In the genomic region with DNA sequence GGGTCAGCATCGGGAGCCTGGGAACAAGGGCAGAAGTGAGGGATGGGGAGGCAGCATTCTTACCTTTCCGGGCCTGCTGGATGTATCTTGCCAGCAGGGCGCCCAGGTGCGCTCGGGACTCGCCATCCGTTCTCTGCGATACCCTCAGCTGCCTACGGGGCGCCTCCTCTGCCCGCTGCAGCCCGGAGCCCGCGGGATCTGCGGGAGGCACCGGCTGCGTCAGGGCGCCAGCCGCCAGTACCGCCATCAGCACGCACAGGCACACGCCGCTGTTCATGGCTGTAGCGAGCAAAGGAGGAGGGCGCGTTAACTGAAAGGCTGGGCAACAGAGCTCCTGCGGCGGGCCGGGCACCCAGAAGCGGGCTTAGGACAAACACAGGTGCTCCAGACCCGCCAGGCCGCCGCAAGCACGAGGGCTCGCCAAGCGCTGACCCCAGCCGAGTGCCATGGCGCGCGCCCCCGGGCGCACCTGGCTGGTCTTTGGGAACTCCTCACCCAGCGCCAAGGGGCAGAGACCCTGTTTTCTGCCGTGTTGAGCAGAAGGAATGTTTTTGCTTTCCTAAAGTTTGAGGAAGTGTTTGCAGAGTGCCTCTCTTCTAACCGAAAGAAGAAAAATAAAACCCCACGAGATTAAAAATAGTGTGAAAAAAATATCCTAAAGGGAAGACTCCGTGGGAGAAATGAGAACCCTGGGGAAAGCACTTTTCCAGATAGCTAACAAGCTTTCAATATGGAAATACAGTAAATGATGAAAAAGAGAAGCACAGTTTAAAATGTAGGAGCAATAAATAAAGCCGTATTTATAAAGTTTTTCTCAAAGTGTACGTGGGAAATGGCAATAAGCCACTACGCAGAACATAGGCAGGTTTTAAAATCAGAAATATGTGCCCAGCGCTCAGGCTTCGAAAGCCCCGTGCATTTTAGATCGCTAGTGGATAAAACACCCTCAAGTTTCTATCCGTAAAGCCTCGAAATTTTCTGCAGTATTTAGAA, we compare ENCODE assay signal across 11 cellular contexts. TPM values are rescaled to one million over a fixed set of nuclear protein-coding genes. Genes with fewer than 3 reads are reported as not detected.
DNase-seq lines count a peak whose midpoint lies in the region; ATAC-seq and TF ChIP-seq lines count a peak whose summit lies in the region.
"Had no signal": no experiment of that assay in that cellular context is flagged by ENCODE, and none has a peak within 500 bp of the region (broad histone marks: within the 10 kb centered on the region; RNA-seq: fewer than 3 reads in every experiment).

No MANE protein-coding gene starts in this region.

- H3K36me3 ChIP-seq in cardiac muscle cell (no peaks in the 10 kb centered on the region), smooth muscle cell (ENCODE audit: low read depth) (no peaks in the 10 kb centered on the region)
- H3K36me3 ChIP-seq: SJCRH30 had no signal

- no peaks in the 10 kb centered on the region for H3K36me3 Mint-ChIP-seq in activated T-cell treated with anti-CD3 and anti-CD28 coated beads, Interleukin-2, amount 50 U/mL, for 24 hours (ENCODE audit: low read depth)

- peaks cover 67% of the 10 kb centered on the region for H3K27me3 ChIP-seq in cardiac muscle cell
- H3K27me3 ChIP-seq in smooth muscle cell (ENCODE audit: low read depth) = peaks cover 54% of the 10 kb centered on the region
- H3K27me3 ChIP-seq: SJCRH30 had no signal

- peaks cover 20% of the 10 kb centered on the region for H3K4me1 Mint-ChIP-seq in activated T-cell treated with anti-CD3 and anti-CD28 coated beads, Interleukin-2, amount 50 U/mL, for 24 hours (ENCODE audit: low read depth)

- H3K79me2 ChIP-seq in smooth muscle cell (ENCODE audit: low read depth) = no peaks in the 10 kb centered on the region

- H4K20me1 ChIP-seq in smooth muscle cell (ENCODE audit: low read depth) = no peaks in the 10 kb centered on the region

- 24% methylated on average over 54 of the region's 56 CpGs for WGBS in smooth muscle cell (ENCODE audit: low lambda C conversion rate)

- DNase-seq in cardiac muscle cell (ENCODE audit: low read depth in 1 of 2, low spot score in 1 of 2) (peak in 1 of 2 donors; percentile 28), left ventricle myocardium superior (no peak), iPS-NIHi7 (ENCODE audit: extremely low spot score) (peak; percentile 70), superior temporal gyrus (ENCODE audit: extremely low spot score) (peak; percentile 12), smooth muscle cell (lab: John Stamatoyannopoulos, UW; ENCODE audit: unreplicated experiment) (no peak)
- DNase-seq in activated T-cell treated with anti-CD3 and anti-CD28 coated beads, Interleukin-2, amount 50 U/mL, for 24 hours = peak; percentile 43
- DNase-seq: KBM-7, SJCRH30 had no signal

- H3K9me3 ChIP-seq in cardiac muscle cell (ENCODE audit: low read depth) (no peaks in the 10 kb centered on the region), smooth muscle cell (replicated peaks; ENCODE audit: low read depth) (no peaks in the 10 kb centered on the region)
- H3K9me3 ChIP-seq: SJCRH30 had no signal

- peak overlapping the region; percentile 23 for H3K4me3 Mint-ChIP-seq in activated T-cell treated with anti-CD3 and anti-CD28 coated beads, Interleukin-2, amount 50 U/mL, for 24 hours

- H3K4me1 ChIP-seq in cardiac muscle cell (ENCODE audit: low read depth) = no peaks in the 10 kb centered on the region
- H3K4me1 ChIP-seq in smooth muscle cell (ENCODE audit: low read depth) = peaks cover 8% of the 10 kb centered on the region
- H3K4me1 ChIP-seq: SJCRH30 had no signal

- H3K4me2 ChIP-seq in smooth muscle cell = no peak overlapping the region

- H3F3A ChIP-seq in smooth muscle cell (ENCODE audit: low read depth) = no peaks in the 10 kb centered on the region

- H3K9me3 Mint-ChIP-seq in activated T-cell treated with anti-CD3 and anti-CD28 coated beads, Interleukin-2, amount 50 U/mL, for 24 hours = no peaks in the 10 kb centered on the region

- H3K9ac ChIP-seq in smooth muscle cell (ENCODE audit: low read depth) = no peak overlapping the region

- H3K27me3 Mint-ChIP-seq in activated T-cell treated with anti-CD3 and anti-CD28 coated beads, Interleukin-2, amount 50 U/mL, for 24 hours = peaks cover 85% of the 10 kb centered on the region

- no peak for TF ChIP-seq CTCF in cardiac muscle cell (IDR thresholded peaks at IDR 0.05; ENCODE audit: low read depth, low read length)
- no peak for TF ChIP-seq CTCF in smooth muscle cell (IDR thresholded peaks at IDR 0.05; ENCODE audit: borderline replicate concordance, insufficient read depth, poor library complexity, severe bottlenecking)

- no peak overlapping the region for H2AFZ ChIP-seq in smooth muscle cell (ENCODE audit: low read depth)

- H3K27ac ChIP-seq in cardiac muscle cell (no peak overlapping the region), smooth muscle cell (ENCODE audit: low read depth) (no peak overlapping the region)
- H3K27ac ChIP-seq: SJCRH30 had no signal

- no peak for ATAC-seq in left ventricle myocardium superior
- ATAC-seq in HG03469 (IDR thresholded peaks at IDR 0.05; ENCODE audit: unreplicated experiment) = no peak
- no peak for ATAC-seq in HG03342 (IDR thresholded peaks at IDR 0.05; ENCODE audit: unreplicated experiment)

- H3K4me3 ChIP-seq in cardiac muscle cell = peak overlapping the region; percentile 9
- H3K4me3 ChIP-seq in smooth muscle cell = no peak overlapping the region
- H3K4me3 ChIP-seq: SJCRH30 had no signal

- intact Hi-C loops in left ventricle myocardium superior (cut with micrococcal nuclease) = no loop called here

- H3K27ac Mint-ChIP-seq in activated T-cell treated with anti-CD3 and anti-CD28 coated beads, Interleukin-2, amount 50 U/mL, for 24 hours = no peak overlapping the region

RNA-seq across cellular contexts. Expression of a gene that starts 2.3 kb away (rescaled TPM):
- 0.39 TPM in 1 of 2 replicates, not detected in the other for total RNA-seq in cardiac muscle cell
- polyA plus RNA-seq in cardiac muscle cell = 0.65 TPM in 1 of 2 replicates, not detected in the other
- not detected for total RNA-seq in left ventricle myocardium superior
- not detected in 2 replicates for total RNA-seq in smooth muscle cell
- polyA plus RNA-seq in smooth muscle cell = not detected in 2 replicates
- total RNA-seq: SJCRH30 had no signal
- polyA plus RNA-seq: liver had no signal

Comparison
In these comparisons a context has a peak if more than half of its experiments do, and no peak if none do; other contexts are left out.
1. DNase-seq: peak in activated T-cell treated with anti-CD3 and anti-CD28 coated beads, Interleukin-2, amount 50 U/mL, for 24 hours (single experiment), iPS-NIHi7 (single experiment) and superior temporal gyrus (single experiment); none in left ventricle myocardium superior (single experiment) and smooth muscle cell (single experiment).